ENCODE assay signal across 8 cellular contexts in genomic region chr19:48444933-48445194, GRCh38. TPM values are rescaled to one million over a fixed set of nuclear protein-coding genes. Genes with fewer than 3 reads are reported as not detected.
DNase-seq lines count a peak whose midpoint lies in the region; ATAC-seq and TF ChIP-seq lines count a peak whose summit lies in the region.

No MANE protein-coding gene starts in this region.

- H3K36me3 ChIP-seq in iPS-20b (ENCODE audit: insufficient read depth, low read depth, low read length) (peaks cover 27% of the 10 kb centered on the region), thoracic aorta (peaks cover 7% of the 10 kb centered on the region)

- peaks cover 43% of the 10 kb centered on the region for H3K36me3 Mint-ChIP-seq in activated T-cell treated with anti-CD3 and anti-CD28 coated beads, Interleukin-2, amount 50 U/mL, for 24 hours (ENCODE audit: low read depth)
- peaks cover 31% of the 10 kb centered on the region for H3K36me3 Mint-ChIP-seq in activated CD8-positive, alpha-beta T cell treated with anti-CD3 and anti-CD28 coated beads for 36 hours (ENCODE audit: low read depth)

- no peak for ATAC-seq in activated CD8-positive, alpha-beta T cell treated with anti-CD3 and anti-CD28 coated beads for 36 hours
- ATAC-seq in thoracic aorta (ENCODE audit: insufficient number of reproducible peaks, low FRiP score, low read depth) (no peak), HG03521 (IDR thresholded peaks at IDR 0.05; ENCODE audit: unreplicated experiment) (no peak)

- no peaks in the 10 kb centered on the region for H3K9me3 Mint-ChIP-seq in activated T-cell treated with anti-CD3 and anti-CD28 coated beads, Interleukin-2, amount 50 U/mL, for 24 hours
- no peaks in the 10 kb centered on the region for H3K9me3 Mint-ChIP-seq in activated CD8-positive, alpha-beta T cell treated with anti-CD3 and anti-CD28 coated beads for 36 hours

- H3K4me3 ChIP-seq in iPS-20b (ENCODE audit: low read length): peak overlapping the region; percentile 94
- peak overlapping the region; percentile 79 for H3K4me3 ChIP-seq in thoracic aorta

- H3K27ac ChIP-seq in iPS-20b (ENCODE audit: low read length) (no peak overlapping the region), thoracic aorta (peak overlapping the region; percentile 71 to 77)

- peak overlapping the region; percentile 94; the same call in 1 of the 2 replicates for H3K9ac ChIP-seq in iPS-20b (ENCODE audit: low read depth, low read length)

- H3K4me1 Mint-ChIP-seq in activated T-cell treated with anti-CD3 and anti-CD28 coated beads, Interleukin-2, amount 50 U/mL, for 24 hours (ENCODE audit: low read depth): peaks cover 39% of the 10 kb centered on the region
- peaks cover 32% of the 10 kb centered on the region for H3K4me1 Mint-ChIP-seq in activated CD8-positive, alpha-beta T cell treated with anti-CD3 and anti-CD28 coated beads for 36 hours (ENCODE audit: low read depth)

- H3K27me3 Mint-ChIP-seq in activated T-cell treated with anti-CD3 and anti-CD28 coated beads, Interleukin-2, amount 50 U/mL, for 24 hours: peaks cover 24% of the 10 kb centered on the region
- peaks cover 19% of the 10 kb centered on the region for H3K27me3 Mint-ChIP-seq in activated CD8-positive, alpha-beta T cell treated with anti-CD3 and anti-CD28 coated beads for 36 hours

- H3K9me3 ChIP-seq in iPS-20b (ENCODE audit: insufficient read depth, low read depth, low read length) (no peaks in the 10 kb centered on the region), thoracic aorta (no peaks in the 10 kb centered on the region)

- no peak for TF ChIP-seq CTCF in activated CD8-positive, alpha-beta T cell treated with anti-CD3 and anti-CD28 coated beads for 36 hours (IDR thresholded peaks at IDR 0.05)
- no peak for TF ChIP-seq CTCF in thoracic aorta (IDR thresholded peaks at IDR 0.05)

- peaks cover 8% of the 10 kb centered on the region; the same call in 1 of the 2 replicates for H3K4me1 ChIP-seq in iPS-20b (ENCODE audit: insufficient read depth, low read length)
- peaks cover 17 to 22% of the 10 kb centered on the region in 2 donors for H3K4me1 ChIP-seq in thoracic aorta (ENCODE audit: control insufficient read depth in 1 of 2, low read depth in 2 of 2)

- H3K4me3 Mint-ChIP-seq in activated T-cell treated with anti-CD3 and anti-CD28 coated beads, Interleukin-2, amount 50 U/mL, for 24 hours: peak overlapping the region; percentile 93
- H3K4me3 Mint-ChIP-seq in activated CD8-positive, alpha-beta T cell treated with anti-CD3 and anti-CD28 coated beads for 36 hours: peak overlapping the region; percentile 79

- intact Hi-C loops in activated CD8-positive, alpha-beta T cell treated with anti-CD3 and anti-CD28 coated beads for 36 hours (cut with micrococcal nuclease): no loop called here

- CTCF ChIA-PET in activated CD8-positive, alpha-beta T cell treated with anti-CD3 and anti-CD28 coated beads for 36 hours (lab: Charles Lee): interaction anchor here (1.9 to 2.1 kb wide), 2 partner anchors 54 to 139 kb away, joined by 4 to 8 read pairs; partner anchors contain the start of gene KDELR1

- H3K27me3 ChIP-seq in iPS-20b (ENCODE audit: insufficient read depth, low read length) (peaks cover 41% of the 10 kb centered on the region), thoracic aorta (replicated peaks; ENCODE audit: insufficient read depth) (peaks cover 3% of the 10 kb centered on the region)

- DNase-seq in activated T-cell treated with anti-CD3 and anti-CD28 coated beads, Interleukin-2, amount 50 U/mL, for 24 hours: no peak
- no peak for DNase-seq in activated T-cell treated with anti-CD3 and anti-CD28 coated beads, Interleukin-2, amount 50 U/mL, for 48 hours
- DNase-seq in activated CD8-positive, alpha-beta T cell treated with anti-CD3 and anti-CD28 coated beads for 36 hours: no peak
- DNase-seq in thoracic aorta (ENCODE audit: low spot score) (no peak), kidney tubule cell (ENCODE audit: low spot score) (no peak)
- DNase-seq in stimulated activated CD4-positive, alpha-beta T cell treated with anti-CD3 and anti-CD28 coated beads, Interleukin-4, amount 100 ng/mL, for 4 hours: no peak

- POLR2A ChIA-PET in activated CD8-positive, alpha-beta T cell treated with anti-CD3 and anti-CD28 coated beads for 36 hours (lab: Charles Lee): interaction anchor here (0.7 to 1.1 kb wide), 2 partner anchors 43 to 123 kb away, joined by 3 read pairs; a partner anchor contains a TSS

- H3K27ac Mint-ChIP-seq in activated T-cell treated with anti-CD3 and anti-CD28 coated beads, Interleukin-2, amount 50 U/mL, for 24 hours: peak overlapping the region; percentile 96
- peak overlapping the region; percentile 89 for H3K27ac Mint-ChIP-seq in activated CD8-positive, alpha-beta T cell treated with anti-CD3 and anti-CD28 coated beads for 36 hours

RNA-seq across cellular contexts. Expression of gene GRWD1, which starts 0.9 kb away (rescaled TPM):
- 10 to 100 TPM; 49.4 to 50.1 TPM for total RNA-seq in activated CD8-positive, alpha-beta T cell treated with anti-CD3 and anti-CD28 coated beads for 36 hours
- total RNA-seq in thoracic aorta: 10 to 100 TPM; 17.5 to 38.3 TPM

RNA-seq across cellular contexts. Expression of gene KCNJ14, which starts 10.5 kb away (rescaled TPM):
- total RNA-seq in activated CD8-positive, alpha-beta T cell treated with anti-CD3 and anti-CD28 coated beads for 36 hours: 1 to 10 TPM; 1.3 to 1.5 TPM
- 1 to 10 TPM in 1 of 2 donors, under 1 TPM in 1; 0.27 to 1.2 TPM for total RNA-seq in thoracic aorta

RNA-seq across cellular contexts. Expression of gene CYTH2, which starts 24.3 kb away (rescaled TPM):
- 10 to 100 TPM; 23.8 to 24.5 TPM for total RNA-seq in activated CD8-positive, alpha-beta T cell treated with anti-CD3 and anti-CD28 coated beads for 36 hours
- 10 to 100 TPM; 50.6 to 79.4 TPM for total RNA-seq in thoracic aorta

RNA-seq across cellular contexts. Expression of gene GRIN2D, which starts 51.4 kb away (rescaled TPM):
- under 1 TPM; 0.13 to 0.18 TPM for total RNA-seq in activated CD8-positive, alpha-beta T cell treated with anti-CD3 and anti-CD28 coated beads for 36 hours
- under 1 TPM in 1 of 2 donors, not detected in 1; 0.68 TPM for total RNA-seq in thoracic aorta

RNA-seq across cellular contexts. Expression of gene KDELR1, which starts 53.5 kb away (rescaled TPM):
- 10 to 100 TPM; 66.3 to 66.7 TPM for total RNA-seq in activated CD8-positive, alpha-beta T cell treated with anti-CD3 and anti-CD28 coated beads for 36 hours
- total RNA-seq in thoracic aorta: 10 to 100 TPM; 65.6 to 79.9 TPM
